9 cellular contexts compared by ENCODE assay signal in the genomic region with DNA sequence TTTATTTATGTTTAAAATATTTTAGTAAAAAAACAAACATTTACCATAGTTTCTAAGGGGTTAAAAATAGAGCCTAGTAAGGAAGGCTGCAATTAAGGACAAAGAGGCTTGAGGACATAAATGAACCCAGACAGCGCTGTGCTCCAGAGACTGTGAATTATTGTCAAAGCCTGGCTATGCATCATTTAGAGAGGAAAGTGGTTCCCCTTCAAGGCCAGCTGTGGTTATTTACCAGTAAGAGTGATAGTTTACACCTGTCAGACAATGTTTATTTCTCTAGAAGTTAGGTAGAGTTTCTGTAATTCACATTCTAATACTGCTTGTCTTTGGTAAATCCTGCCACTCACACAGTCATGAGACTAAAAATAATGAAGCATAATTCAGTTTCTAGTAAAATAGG. TPM values are rescaled to one million over a fixed set of nuclear protein-coding genes. Genes with fewer than 3 reads are reported as not detected.
A peak's percentile ranks its signal among the peaks of the same experiment; 100 is the strongest.
DNase-seq lines count a peak whose midpoint lies in the region; ATAC-seq and TF ChIP-seq lines count a peak whose summit lies in the region.
"Had no signal": no experiment of that assay in that cellular context is flagged by ENCODE, and none has a peak within 500 bp of the region (broad histone marks: within the 10 kb centered on the region; RNA-seq: fewer than 3 reads in every experiment).

No MANE protein-coding gene starts in this region.

- DNase-seq in NCI-H2227 treated with DMSO at 0.1 percent for 48 hours (lab: John Stamatoyannopoulos, UW) (peak; percentile 50), T-helper 1 cell (no peak), PC-3 (no peak), MG63 (no peak)
- DNase-seq in effector memory CD4-positive, alpha-beta T cell: no peak
- DNase-seq: adrenal gland had no signal

- H4K20me1 ChIP-seq in PC-3 (ENCODE audit: low read length): no peaks in the 10 kb centered on the region

- no peaks in the 10 kb centered on the region for H3K4me1 ChIP-seq in effector memory CD4-positive, alpha-beta T cell (ENCODE audit: control insufficient read depth, insufficient read depth, low read length, poor library complexity, severe bottlenecking)
- no peaks in the 10 kb centered on the region for H3K4me1 ChIP-seq in PC-3 (ENCODE audit: insufficient read depth, low read length)

- H3K4me3 ChIP-seq in effector memory CD4-positive, alpha-beta T cell (ENCODE audit: insufficient read depth, low read depth, low read length, poor library complexity, severe bottlenecking): no peak overlapping the region
- H3K4me3 ChIP-seq in PC-3 (ENCODE audit: low read length): no peak overlapping the region
- no peak overlapping the region for H3K4me3 ChIP-seq in MG63
- H3K4me3 ChIP-seq: adrenal gland had no signal

- no peaks in the 10 kb centered on the region for H3K79me2 ChIP-seq in PC-3 (ENCODE audit: low read length)

- POLR2A ChIA-PET in PC-3 (lab: Charles Lee; ENCODE audit: unreplicated experiment): no interaction called here

- intact Hi-C loops in PC-3 (cut with micrococcal nuclease): no loop called here

- no peaks in the 10 kb centered on the region for H3K9me3 ChIP-seq in effector memory CD4-positive, alpha-beta T cell (ENCODE audit: control insufficient read depth, low read length)
- no peaks in the 10 kb centered on the region for H3K9me3 ChIP-seq in PC-3 (ENCODE audit: low read length)
- H3K9me3 ChIP-seq in MG63: no peaks in the 10 kb centered on the region
- H3K9me3 ChIP-seq: adrenal gland had no signal

- no peaks in the 10 kb centered on the region for H3K36me3 ChIP-seq in effector memory CD4-positive, alpha-beta T cell (ENCODE audit: control insufficient read depth, insufficient read depth, low read length)
- H3K36me3 ChIP-seq in PC-3 (ENCODE audit: low read depth, low read length) (no peaks in the 10 kb centered on the region), MG63 (no peaks in the 10 kb centered on the region)
- H3K36me3 ChIP-seq: adrenal gland had no signal

- H3K4me2 ChIP-seq in PC-3 (ENCODE audit: low read length): no peak overlapping the region

- no peak for TF ChIP-seq CTCF in PC-3 (conservative IDR thresholded peaks at IDR 0.05; ENCODE audit: low read depth, low read length)

- CTCF ChIA-PET in PC-3 (lab: Charles Lee): no interaction called here

- H3K9ac ChIP-seq in PC-3 (ENCODE audit: low read length): no peak overlapping the region

- no peaks in the 10 kb centered on the region for H3F3A ChIP-seq in PC-3 (ENCODE audit: low read length, unreplicated experiment)

- no TSS peak for BruUV-seq in PC-3 (replicated peaks; lab: Mats Ljungman, UMichigan)

- no peak overlapping the region for H2AFZ ChIP-seq in PC-3 (ENCODE audit: low read length)

- ATAC-seq in GM18517 (IDR thresholded peaks at IDR 0.05; ENCODE audit: unreplicated experiment): peak; percentile 91
- ATAC-seq in GM21528 (IDR thresholded peaks at IDR 0.05; ENCODE audit: low FRiP score, unreplicated experiment): peak; percentile 80
- ATAC-seq in HG03175 (IDR thresholded peaks at IDR 0.05; ENCODE audit: unreplicated experiment): peak; percentile 92
- ATAC-seq in PC-3: no peak

- H3K27ac ChIP-seq in effector memory CD4-positive, alpha-beta T cell (ENCODE audit: insufficient read depth, low read length, poor library complexity, severe bottlenecking): no peak overlapping the region
- H3K27ac ChIP-seq in PC-3 (ENCODE audit: low read length): no peak overlapping the region
- H3K27ac ChIP-seq: adrenal gland had no signal

- H3K9me2 ChIP-seq in PC-3 (replicated peaks; ENCODE audit: low read length): no peaks in the 10 kb centered on the region

- H3K27me3 ChIP-seq in effector memory CD4-positive, alpha-beta T cell (replicated peaks; ENCODE audit: control insufficient read depth, insufficient read depth, low read length, poor library complexity, severe bottlenecking): no peaks in the 10 kb centered on the region
- no peaks in the 10 kb centered on the region for H3K27me3 ChIP-seq in PC-3 (ENCODE audit: low read length)
- H3K27me3 ChIP-seq in MG63: peaks cover 2% of the 10 kb centered on the region
- H3K27me3 ChIP-seq: adrenal gland had no signal

RNA-seq across cellular contexts. Expression of gene PIK3R4, which starts 32.4 kb away (rescaled TPM):
- 21.5 and 21.9 TPM in 2 replicates for total RNA-seq in PC-3 (2014; rRNA removed)
- total RNA-seq in MG63 (2014; rRNA removed; shearing (Covaris generic); ENCODE audit: low replicate concordance): 7.3 and 18.3 TPM in 2 replicates
